8 cellular contexts compared by ENCODE assay signal in genomic region chr17:59331129-59331928, GRCh38. TPM values are rescaled to one million over a fixed set of nuclear protein-coding genes. Genes with fewer than 3 reads are reported as not detected.
A peak's percentile ranks its signal among the peaks of the same experiment; 100 is the strongest.
DNase-seq lines count a peak whose midpoint lies in the region; ATAC-seq lines count a peak whose summit lies in the region.

YPEL2 (plus strand) TSS chr17:59331655; CDS start chr17:59353410, 21,755 bp downstream.

- peak within 1 kb of the TSS in 1 of 2 experiments; percentile 94 for H2BK12ac ChIP-seq in mesenchymal stem cell (ENCODE audit: low read length in 2 of 2)

- H3K18ac ChIP-seq in mesenchymal stem cell (ENCODE audit: low read depth in 1 of 2, low read length in 2 of 2), result peak within 1 kb of the TSS; percentile 67 to 87

- H2BK120ac ChIP-seq in mesenchymal stem cell (ENCODE audit: low read depth, low read length), result peak within 1 kb of the TSS; percentile 77

- peak within 1 kb of the TSS; percentile 36 for H2AFZ ChIP-seq in mesenchymal stem cell (ENCODE audit: low read depth, low read length)

- H3K14ac ChIP-seq in mesenchymal stem cell (ENCODE audit: low read length in 2 of 2), result peak within 1 kb of the TSS in 1 of 2 experiments; percentile 61

- H3K9me3 ChIP-seq in CD8-positive, alpha-beta memory T cell (ENCODE audit: low read length), result no peaks in the 10 kb centered on the region
- H3K9me3 ChIP-seq in HUES48 (ENCODE audit: control insufficient read depth, insufficient read depth, low read length) (no peaks in the 10 kb centered on the region), NT2/D1 (ENCODE audit: insufficient read depth, low read length) (no peaks in the 10 kb centered on the region), endocrine pancreas (ENCODE audit: control insufficient read depth, low read length) (no peaks in the 10 kb centered on the region), mesenchymal stem cell (ENCODE audit: control insufficient read depth, low read length) (no peaks in the 10 kb centered on the region)

- peak within 1 kb of the TSS; percentile 48 for H3K27ac ChIP-seq in CD8-positive, alpha-beta memory T cell (ENCODE audit: low read depth, low read length)
- H3K27ac ChIP-seq in HUES48 (ENCODE audit: low read depth, low read length) (peak within 1 kb of the TSS; percentile 65), mesenchymal stem cell (ENCODE audit: low read length, poor library complexity, severe bottlenecking) (peak within 1 kb of the TSS; percentile 70)

- CTCF ChIA-PET in CD8-positive, alpha-beta memory T cell (lab: Charles Lee), result interaction anchor here (0.9 to 7.9 kb wide), 3 partner anchors 14 to 109 kb away, joined by 3 to 137 read pairs (median 6); no protein-coding TSS in a partner anchor

- peak; percentile 79 to 91 (median 86) for DNase-seq in CD8-positive, alpha-beta memory T cell
- peak; percentile 89 for DNase-seq in NT2/D1 (ENCODE audit: low read depth, low spot score)
- DNase-seq in activated CD8-positive, alpha-beta memory T cell treated with anti-CD3 and anti-CD28 coated beads, Interleukin-2, amount 50 U/mL, for 1 hour (ENCODE audit: extremely low read depth), result peak; percentile 59
- peak; percentile 96 for DNase-seq in mesenchymal stem cell
- DNase-seq in stimulated activated CD8-positive, alpha-beta memory T cell treated with anti-CD3 and anti-CD28 coated beads, Interleukin-12 subunit alpha, Interleukin-12 subunit beta, amount 100 ng/mL, for 1 hour (ENCODE audit: low read depth), result peak; percentile 78

- H3K36me3 Mint-ChIP-seq in CD8-positive, alpha-beta memory T cell, result peaks cover 0 to 5% (median under 1%) of the 10 kb centered on the region in 3 donors

- H3K4ac ChIP-seq in mesenchymal stem cell (ENCODE audit: low read depth in 1 of 2, low read length in 2 of 2), result peak within 1 kb of the TSS in 1 of 2 experiments; percentile 84

- peaks cover 65% of the 10 kb centered on the region for H3K4me1 ChIP-seq in CD8-positive, alpha-beta memory T cell (ENCODE audit: insufficient read depth, low read length)
- H3K4me1 ChIP-seq in HUES48 (ENCODE audit: control insufficient read depth, insufficient read depth, low read length) (peaks cover 28% of the 10 kb centered on the region), NT2/D1 (ENCODE audit: insufficient read depth, insufficient read length) (peaks cover 11% of the 10 kb centered on the region), endocrine pancreas (ENCODE audit: control insufficient read depth, insufficient read depth, low read length) (peaks cover 8% of the 10 kb centered on the region), mesenchymal stem cell (ENCODE audit: control insufficient read depth, insufficient read depth, low read depth, low read length) (peaks cover 16% of the 10 kb centered on the region)

- peak within 1 kb of the TSS; percentile 52 for H3K4me3 ChIP-seq in CD8-positive, alpha-beta memory T cell (ENCODE audit: low read length)
- H3K4me3 ChIP-seq in HUES48 (ENCODE audit: low read depth, low read length) (peak within 1 kb of the TSS; percentile 75), NT2/D1 (ENCODE audit: insufficient read length, low read depth) (peak within 1 kb of the TSS; percentile 76), endocrine pancreas (ENCODE audit: control insufficient read depth, insufficient read depth, low read length) (peak within 1 kb of the TSS; percentile 70), mesenchymal stem cell (ENCODE audit: insufficient read depth in 1 of 2, low read depth in 1 of 2, low read length in 2 of 2) (peak within 1 kb of the TSS; percentile 82 to 98)

- H3K27me3 Mint-ChIP-seq in CD8-positive, alpha-beta memory T cell, result no peaks in the 10 kb centered on the region

- H2BK15ac ChIP-seq in mesenchymal stem cell (ENCODE audit: low read depth, poor library complexity, severe bottlenecking), result peak within 1 kb of the TSS; percentile 82

- H2BK5ac ChIP-seq in mesenchymal stem cell (ENCODE audit: low read depth, low read length, poor library complexity, severe bottlenecking), result peak within 1 kb of the TSS; percentile 60

- WGBS in mesenchymal stem cell, result 1% methylated on average over 28 of the region's 71 CpGs

- no peaks in the 10 kb centered on the region for H3K9me3 Mint-ChIP-seq in CD8-positive, alpha-beta memory T cell

- peak within 1 kb of the TSS; percentile 98 for H3K4me2 ChIP-seq in mesenchymal stem cell (ENCODE audit: low read length, poor library complexity, severe bottlenecking)

- H3K23ac ChIP-seq in mesenchymal stem cell (ENCODE audit: low read length in 2 of 2), result peak within 1 kb of the TSS in 1 of 2 experiments; percentile 77

- POLR2A ChIA-PET in CD8-positive, alpha-beta memory T cell (lab: Charles Lee), result interaction anchor here (1.0 to 1.9 kb wide), 2 partner anchors 30 to 1346 kb away, joined by 3 to 11 read pairs; partner anchors contain the start of gene BCAS3

- H3K79me1 ChIP-seq in mesenchymal stem cell (replicated peaks; ENCODE audit: low read length, poor library complexity, severe bottlenecking), result peaks cover 11% of the 10 kb centered on the region

- peak within 1 kb of the TSS; percentile 47 for H4K91ac ChIP-seq in mesenchymal stem cell (ENCODE audit: low read length)

- no peak within 1 kb of the TSS for H3K9ac ChIP-seq in HUES48 (ENCODE audit: low read depth, low read length)
- peak within 1 kb of the TSS; percentile 76 for H3K9ac ChIP-seq in NT2/D1 (ENCODE audit: insufficient read length, low read depth)
- H3K9ac ChIP-seq in endocrine pancreas (ENCODE audit: control insufficient read depth, insufficient read depth, low read length), result peak within 1 kb of the TSS; percentile 79
- H3K9ac ChIP-seq in mesenchymal stem cell (ENCODE audit: low read length), result peak within 1 kb of the TSS; percentile 83

- peaks cover 52 to 79% (median 74%) of the 10 kb centered on the region in 3 donors for H3K4me1 Mint-ChIP-seq in CD8-positive, alpha-beta memory T cell

- peak within 1 kb of the TSS; percentile 76 for H4K8ac ChIP-seq in mesenchymal stem cell (ENCODE audit: low read length)

- peak; percentile 84 for ATAC-seq in GM21381 (IDR thresholded peaks at IDR 0.05; ENCODE audit: unreplicated experiment)

- peak within 1 kb of the TSS; percentile 58 to 93 (median 86) for H3K27ac Mint-ChIP-seq in CD8-positive, alpha-beta memory T cell

- peak within 1 kb of the TSS; percentile 87 to 94 (median 92) for H3K4me3 Mint-ChIP-seq in CD8-positive, alpha-beta memory T cell

- H3K27me3 ChIP-seq in CD8-positive, alpha-beta memory T cell (ENCODE audit: insufficient read depth, low read length, poor library complexity, severe bottlenecking), result no peaks in the 10 kb centered on the region
- H3K27me3 ChIP-seq in HUES48 (ENCODE audit: control insufficient read depth, insufficient read depth, low read length) (peaks cover 26% of the 10 kb centered on the region), NT2/D1 (ENCODE audit: insufficient read depth, insufficient read length) (peaks cover 23% of the 10 kb centered on the region), endocrine pancreas (ENCODE audit: control insufficient read depth, insufficient read depth, low read length) (no peaks in the 10 kb centered on the region), mesenchymal stem cell (ENCODE audit: control insufficient read depth in 1 of 2, insufficient read depth in 1 of 2, low read length in 2 of 2) (peaks cover 0 to 33% of the 10 kb centered on the region in 2 experiments)

- H2AK5ac ChIP-seq in mesenchymal stem cell (ENCODE audit: low read length, severe bottlenecking), result no peak within 1 kb of the TSS

- no peaks in the 10 kb centered on the region for H3K36me3 ChIP-seq in CD8-positive, alpha-beta memory T cell (ENCODE audit: insufficient read depth, low read length)
- no peaks in the 10 kb centered on the region for H3K36me3 ChIP-seq in HUES48 (ENCODE audit: control insufficient read depth, insufficient read depth, low read length)
- H3K36me3 ChIP-seq in NT2/D1 (ENCODE audit: insufficient read depth, insufficient read length, low read length), result no peaks in the 10 kb centered on the region
- no peaks in the 10 kb centered on the region for H3K36me3 ChIP-seq in endocrine pancreas (ENCODE audit: control insufficient read depth, insufficient read depth, low read length)
- no peaks in the 10 kb centered on the region for H3K36me3 ChIP-seq in mesenchymal stem cell (ENCODE audit: control insufficient read depth in 1 of 2, insufficient read depth in 2 of 2, low read depth in 1 of 2, low read length in 2 of 2)

RNA-seq across cellular contexts. Expression of gene YPEL2, which starts in this region (rescaled TPM):
- 1 to 10 TPM; 6.7 to 7.6 TPM for total RNA-seq in CD8-positive, alpha-beta memory T cell
- polyA plus RNA-seq in CD8-positive, alpha-beta memory T cell, result 21.0 TPM
- 10.5 TPM for polyA plus RNA-seq in mesenchymal stem cell (2013, experiment 1 of 2)
- 10.8 TPM for polyA plus RNA-seq in mesenchymal stem cell (2013, experiment 2 of 2)

Comparison
In these comparisons a context has a peak if more than half of its experiments do, and no peak if none do; other contexts are left out.
1. Peak in every context shown above with its lines: DNase-seq, ATAC-seq, H3K4me3 ChIP-seq and H3K27ac ChIP-seq.